Comparison of ENCODE assay signal across 22 cellular contexts in the genomic region with DNA sequence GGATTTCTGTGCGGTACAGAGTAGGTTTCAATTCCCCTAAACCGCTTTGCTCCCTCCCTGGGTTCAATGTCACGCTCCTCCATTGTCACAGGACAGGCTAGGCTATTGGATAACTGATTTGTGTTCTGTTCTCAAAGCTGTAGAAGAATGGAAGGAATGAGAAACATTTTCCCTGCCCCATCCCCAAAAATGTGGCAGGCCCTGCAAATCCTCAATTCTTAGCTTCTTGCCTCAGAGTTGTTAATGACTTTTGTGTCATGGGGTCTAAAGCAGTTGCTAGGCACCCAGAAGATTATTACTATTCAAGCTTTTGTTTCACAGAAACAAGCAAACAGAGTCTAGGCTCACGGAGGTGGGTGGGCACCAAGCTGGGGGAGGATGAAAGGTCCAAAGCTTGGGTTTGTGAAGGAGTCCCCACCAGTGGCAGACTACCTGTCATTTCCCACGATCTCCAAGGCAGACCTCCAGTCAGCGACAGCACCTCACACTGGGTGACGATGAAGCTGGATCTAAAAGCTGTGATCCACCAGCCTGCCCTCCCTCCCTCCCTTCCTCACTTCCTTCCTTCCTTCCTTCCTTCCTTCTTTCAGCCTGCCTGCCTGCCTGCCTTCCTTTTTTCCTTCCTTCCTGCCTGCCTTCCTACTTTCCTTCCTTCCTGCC.
"Had no signal": no experiment of that assay in that cellular context is flagged by ENCODE, and none has a peak within 500 bp of the region (broad histone marks: within the 10 kb centered on the region; RNA-seq: fewer than 3 reads in every experiment).

No MANE protein-coding gene starts in this region.

- H3K9me3 ChIP-seq: SK-N-SH, tibial nerve had no signal

- H3K4me3 ChIP-seq: cardiac muscle cell, dorsolateral prefrontal cortex, tibial nerve had no signal

- H3K9me2 ChIP-seq: SK-N-SH had no signal

- H3K9me3 Mint-ChIP-seq: activated naive CD8-positive, alpha-beta T cell treated with anti-CD3 and anti-CD28 coated beads, Interleukin-2, amount 50 U/mL, for 24 hours had no signal

- H3K27ac Mint-ChIP-seq: activated naive CD8-positive, alpha-beta T cell treated with anti-CD3 and anti-CD28 coated beads, Interleukin-2, amount 50 U/mL, for 24 hours; T-cell had no signal

- DNase-seq: activated CD4-positive, CD25-positive, alpha-beta regulatory T cell treated with anti-CD3 and anti-CD28 coated beads, Interleukin-2, amount 50 U/mL, for 72 hours; activated naive CD4-positive, alpha-beta T cell; activated naive CD8-positive, alpha-beta T cell treated with anti-CD3 and anti-CD28 coated beads, Interleukin-2, amount 50 U/mL, for 24 hours; activated T-cell treated with anti-CD3 and anti-CD28 coated beads for 4 hours; aorta; dorsolateral prefrontal cortex; left colon; mammary epithelial cell; naive B cell; right cardiac atrium; SK-N-SH; small intestine; stimulated activated CD4-positive, alpha-beta T cell treated with anti-CD3 and anti-CD28 coated beads, Interleukin-4, amount 100 ng/mL, for 4 hours; stimulated activated CD8-positive, alpha-beta memory T cell treated with anti-CD3 and anti-CD28 coated beads, Interleukin-4, amount 100 ng/mL, for 48 hours; stimulated activated naive CD4-positive, alpha-beta T cell treated with Interleukin-2 at 50 U/mL for 16 hours; substantia nigra; T-cell; T-helper 9 cell had no signal

- H3K27ac ChIP-seq: cardiac muscle cell, dorsolateral prefrontal cortex, tibial nerve had no signal

- H3K4me2 ChIP-seq: SK-N-SH had no signal

- H3K36me3 Mint-ChIP-seq: naive B cell, T-cell had no signal

- H3K36me3 ChIP-seq: cardiac muscle cell, tibial nerve had no signal

- H3K27me3 Mint-ChIP-seq: naive B cell, T-cell had no signal

- H3K9ac ChIP-seq: SK-N-SH had no signal

- H3K4me1 Mint-ChIP-seq: activated naive CD8-positive, alpha-beta T cell treated with anti-CD3 and anti-CD28 coated beads, Interleukin-2, amount 50 U/mL, for 24 hours; naive B cell; T-cell had no signal

- FAIRE-seq: endometrium, islet of Langerhans, small intestine had no signal

- H3K4me3 Mint-ChIP-seq: activated naive CD8-positive, alpha-beta T cell treated with anti-CD3 and anti-CD28 coated beads, Interleukin-2, amount 50 U/mL, for 24 hours; T-cell had no signal

- H3K27me3 ChIP-seq: cardiac muscle cell, tibial nerve had no signal
